Comparison of ENCODE assay signal across 1 cellular context in genomic region chr22:44920183-44920582, GRCh38.
TF ChIP-seq lines count a peak whose summit lies in the region.

No MANE protein-coding gene starts in this region.

TF ChIP-seq in HepG2, 621 proteins besides CTCF, POLR2A, EP300 and RAD21 (continued from another document):
- TF ChIP-seq ZNF513 (CRISPR knock-in tag; conservative IDR thresholded peaks at IDR 0.05), result no peak
- TF ChIP-seq NAIF1 (CRISPR knock-in tag; IDR thresholded peaks at IDR 0.05; ENCODE audit: borderline replicate concordance), result no peak
- TF ChIP-seq, protein P1, sequence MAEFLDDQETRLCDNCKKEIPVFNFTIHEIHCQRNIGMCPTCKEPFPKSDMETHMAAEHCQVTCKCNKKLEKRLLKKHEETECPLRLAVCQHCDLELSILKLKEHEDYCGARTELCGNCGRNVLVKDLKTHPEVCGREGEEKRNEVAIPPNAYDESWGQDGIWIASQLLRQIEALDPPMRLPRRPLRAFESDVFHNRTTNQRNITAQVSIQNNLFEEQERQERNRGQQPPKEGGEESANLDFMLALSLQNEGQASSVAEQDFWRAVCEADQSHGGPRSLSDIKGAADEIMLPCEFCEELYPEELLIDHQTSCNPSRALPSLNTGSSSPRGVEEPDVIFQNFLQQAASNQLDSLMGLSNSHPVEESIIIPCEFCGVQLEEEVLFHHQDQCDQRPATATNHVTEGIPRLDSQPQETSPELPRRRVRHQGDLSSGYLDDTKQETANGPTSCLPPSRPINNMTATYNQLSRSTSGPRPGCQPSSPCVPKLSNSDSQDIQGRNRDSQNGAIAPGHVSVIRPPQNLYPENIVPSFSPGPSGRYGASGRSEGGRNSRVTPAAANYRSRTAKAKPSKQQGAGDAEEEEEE (CRISPR knock-in tag; IDR thresholded peaks at IDR 0.05; ENCODE audit: borderline replicate concordance), result no peak
- TF ChIP-seq ZUFSP (CRISPR knock-in tag; IDR thresholded peaks at IDR 0.05; ENCODE audit: borderline replicate concordance), result no peak
- TF ChIP-seq, protein P2, sequence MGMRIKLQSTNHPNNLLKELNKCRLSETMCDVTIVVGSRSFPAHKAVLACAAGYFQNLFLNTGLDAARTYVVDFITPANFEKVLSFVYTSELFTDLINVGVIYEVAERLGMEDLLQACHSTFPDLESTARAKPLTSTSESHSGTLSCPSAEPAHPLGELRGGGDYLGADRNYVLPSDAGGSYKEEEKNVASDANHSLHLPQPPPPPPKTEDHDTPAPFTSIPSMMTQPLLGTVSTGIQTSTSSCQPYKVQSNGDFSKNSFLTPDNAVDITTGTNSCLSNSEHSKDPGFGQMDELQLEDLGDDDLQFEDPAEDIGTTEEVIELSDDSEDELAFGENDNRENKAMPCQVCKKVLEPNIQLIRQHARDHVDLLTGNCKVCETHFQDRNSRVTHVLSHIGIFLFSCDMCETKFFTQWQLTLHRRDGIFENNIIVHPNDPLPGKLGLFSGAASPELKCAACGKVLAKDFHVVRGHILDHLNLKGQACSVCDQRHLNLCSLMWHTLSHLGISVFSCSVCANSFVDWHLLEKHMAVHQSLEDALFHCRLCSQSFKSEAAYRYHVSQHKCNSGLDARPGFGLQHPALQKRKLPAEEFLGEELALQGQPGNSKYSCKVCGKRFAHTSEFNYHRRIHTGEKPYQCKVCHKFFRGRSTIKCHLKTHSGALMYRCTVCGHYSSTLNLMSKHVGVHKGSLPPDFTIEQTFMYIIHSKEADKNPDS (CRISPR knock-in tag; IDR thresholded peaks at IDR 0.05), result no peak
- no peak for TF ChIP-seq ZNF367 (CRISPR knock-in tag; IDR thresholded peaks at IDR 0.05; ENCODE audit: borderline replicate concordance)
- no peak for TF ChIP-seq TRIM24 (CRISPR knock-in tag; IDR thresholded peaks at IDR 0.05)
- no peak for TF ChIP-seq DNMT3B (CRISPR knock-in tag; conservative IDR thresholded peaks at IDR 0.05)
- no peak for TF ChIP-seq CEBPG (CRISPR knock-in tag; IDR thresholded peaks at IDR 0.05)
